In genomic region chr9:81559741-81560140, GRCh38 we compare ENCODE assay signal across 11 cellular contexts.
DNase-seq lines count a peak whose midpoint lies in the region; ATAC-seq and TF ChIP-seq lines count a peak whose summit lies in the region.
"Had no signal": no experiment of that assay in that cellular context is flagged by ENCODE, and none has a peak within 500 bp of the region (broad histone marks: within the 10 kb centered on the region; RNA-seq: fewer than 3 reads in every experiment).

No MANE protein-coding gene starts in this region.

- H3K4me3 ChIP-seq in SJSA1 (no peak overlapping the region), fibroblast of lung (replicated peaks in 1 of 4; ENCODE audit: control extremely low read depth in 1 of 4, insufficient read depth in 1 of 4, low read depth in 3 of 4, low read length in 4 of 4) (no peak overlapping the region)

- no peaks in the 10 kb centered on the region for H3K36me3 ChIP-seq in SJSA1
- no peaks in the 10 kb centered on the region for H3K36me3 ChIP-seq in fibroblast of lung (ENCODE audit: control insufficient read depth, insufficient read depth, low read length)

- H3K4me1 ChIP-seq in SJSA1 (replicated peaks) (peaks cover 57% of the 10 kb centered on the region), fibroblast of lung (ENCODE audit: control insufficient read depth, extremely low read depth, insufficient read depth, low read length) (peaks cover 29% of the 10 kb centered on the region)

- no peak for ATAC-seq in GM18873 (IDR thresholded peaks at IDR 0.05; ENCODE audit: low FRiP score, unreplicated experiment)
- ATAC-seq: right cardiac atrium had no signal

- DNase-seq in ELR (ENCODE audit: low read depth), result peak; percentile 95
- DNase-seq in SJSA1 (ENCODE audit: low read depth in 1 of 2, low spot score in 2 of 2), result peak; percentile 82 to 94
- DNase-seq in fibroblast of lung (ENCODE audit: low read depth in 2 of 2), result peak; percentile 92 to 98
- peak; percentile 98 for DNase-seq in renal cortical epithelial cell (ENCODE audit: low read depth)
- no peak for DNase-seq in 8988T
- no peak for DNase-seq in head of caudate nucleus
- no peak for DNase-seq in NAMALWA (ENCODE audit: low spot score)
- DNase-seq: immature natural killer cell, right cardiac atrium, T-helper 2 cell had no signal

- H3K4me2 ChIP-seq in fibroblast of lung (ENCODE audit: extremely low read depth, insufficient read depth, low read length), result peak overlapping the region; percentile 9

- TF ChIP-seq CTCF in fibroblast of lung (conservative IDR thresholded peaks at IDR 0.05 in 1 of 2, IDR thresholded peaks at IDR 0.05 in 1 of 2; ENCODE audit: low read depth in 1 of 2, low read length in 2 of 2), result no peak

- H3K9me3 ChIP-seq in SJSA1 (replicated peaks), result no peaks in the 10 kb centered on the region
- no peaks in the 10 kb centered on the region for H3K9me3 ChIP-seq in fibroblast of lung (ENCODE audit: control insufficient read depth, insufficient read depth, low read depth, low read length)

- H3K27me3 ChIP-seq in SJSA1 (replicated peaks), result no peaks in the 10 kb centered on the region
- no peaks in the 10 kb centered on the region for H3K27me3 ChIP-seq in fibroblast of lung (ENCODE audit: control insufficient read depth, insufficient read depth, low read length)

- H3K79me2 ChIP-seq in fibroblast of lung (ENCODE audit: control insufficient read depth, insufficient read depth, low read length), result no peaks in the 10 kb centered on the region

- H3K9ac ChIP-seq in fibroblast of lung (ENCODE audit: insufficient read depth, low read length), result no peak overlapping the region

- no peaks in the 10 kb centered on the region for H4K20me1 ChIP-seq in fibroblast of lung (ENCODE audit: control insufficient read depth, extremely low read depth, insufficient read depth, low read length)

- intact Hi-C loops in head of caudate nucleus (cut with DNase I), result no loop called here

- H3K27ac ChIP-seq in SJSA1 (peak overlapping the region; percentile 88), fibroblast of lung (ENCODE audit: insufficient read depth, low read length) (peak overlapping the region; percentile 55)

- H2AFZ ChIP-seq in fibroblast of lung (ENCODE audit: low read length), result peak overlapping the region; percentile 49

Comparison
In these comparisons a context has a peak if more than half of its experiments do, and no peak if none do; other contexts are left out.
1. DNase-seq: peak in ELR (single experiment), SJSA1 (2 of 2), fibroblast of lung (2 of 2) and renal cortical epithelial cell (single experiment); none in 8988T (single experiment), head of caudate nucleus (0 of 42) and NAMALWA (single experiment).